In genomic region chr2:56749152-56749752, GRCh38 we compare ENCODE assay signal across 9 cellular contexts.
DNase-seq lines count a peak whose midpoint lies in the region; ATAC-seq, FAIRE-seq and TF ChIP-seq lines count a peak whose summit lies in the region.
"Had no signal": no experiment of that assay in that cellular context is flagged by ENCODE, and none has a peak within 500 bp of the region (broad histone marks: within the 10 kb centered on the region; RNA-seq: fewer than 3 reads in every experiment).

No MANE protein-coding gene starts in this region.

- ATAC-seq in HG03469 (IDR thresholded peaks at IDR 0.05; ENCODE audit: unreplicated experiment) (peak; percentile 74), gastroesophageal sphincter (no peak)

- no peaks in the 10 kb centered on the region for H3K36me3 Mint-ChIP-seq in activated T-cell treated with anti-CD3 and anti-CD28 coated beads, Interleukin-2, amount 50 U/mL, for 24 hours (ENCODE audit: low read depth)

- H3K27me3 ChIP-seq in gastroesophageal sphincter (no peaks in the 10 kb centered on the region), tibial nerve (no peaks in the 10 kb centered on the region)
- H3K27me3 ChIP-seq: BLaER1 treated with 17β-estradiol and CSF1 and Interleukin-3, amounts not matched to agents 10 nM and 100 nM had no signal

- H3K9me3 ChIP-seq in gastroesophageal sphincter = no peaks in the 10 kb centered on the region
- no peaks in the 10 kb centered on the region for H3K9me3 ChIP-seq in tibial nerve
- H3K9me3 ChIP-seq: BLaER1 treated with 17β-estradiol and CSF1 and Interleukin-3, amounts not matched to agents 10 nM and 100 nM had no signal

- H3K4me1 ChIP-seq in gastroesophageal sphincter (no peaks in the 10 kb centered on the region), tibial nerve (no peaks in the 10 kb centered on the region)
- H3K4me1 ChIP-seq: BLaER1 treated with 17β-estradiol and CSF1 and Interleukin-3, amounts not matched to agents 10 nM and 100 nM had no signal

- no peak overlapping the region for H3K4me3 Mint-ChIP-seq in activated T-cell treated with anti-CD3 and anti-CD28 coated beads, Interleukin-2, amount 50 U/mL, for 24 hours

- H3K27ac ChIP-seq in gastroesophageal sphincter = no peak overlapping the region
- H3K27ac ChIP-seq in tibial nerve = no peak overlapping the region
- H3K27ac ChIP-seq: BLaER1 treated with 17β-estradiol and CSF1 and Interleukin-3, amounts not matched to agents 10 nM and 100 nM had no signal

- TF ChIP-seq POLR2A in gastroesophageal sphincter (IDR thresholded peaks at IDR 0.05) (no peak), tibial nerve (IDR thresholded peaks at IDR 0.05) (no peak)

- H3K4me1 Mint-ChIP-seq in activated T-cell treated with anti-CD3 and anti-CD28 coated beads, Interleukin-2, amount 50 U/mL, for 24 hours (ENCODE audit: low read depth) = no peaks in the 10 kb centered on the region

- H3K4me3 ChIP-seq in gastroesophageal sphincter (no peak overlapping the region), tibial nerve (no peak overlapping the region)
- H3K4me3 ChIP-seq: BLaER1 treated with 17β-estradiol and CSF1 and Interleukin-3, amounts not matched to agents 10 nM and 100 nM had no signal

- H3K27ac Mint-ChIP-seq in activated T-cell treated with anti-CD3 and anti-CD28 coated beads, Interleukin-2, amount 50 U/mL, for 24 hours = no peak overlapping the region

- peak; percentile 82 for FAIRE-seq in RCC 7860 (lab: Jason Lieb, UNC)

- DNase-seq in NCI-H2196 (lab: John Stamatoyannopoulos, UW; ENCODE audit: unreplicated experiment) (peak; percentile 0), NCI-H2196 treated with DMSO at 0.1 percent for 48 hours (lab: John Stamatoyannopoulos, UW; ENCODE audit: unreplicated experiment) (no peak), RCC 7860 (ENCODE audit: low spot score) (peak; percentile 31), tibial nerve (ENCODE audit: low spot score in 2 of 2) (no peak)
- DNase-seq in activated CD4-positive, alpha-beta T cell treated with anti-CD3 and anti-CD28 coated beads, Interleukin-2, amount 50 U/mL, for 1 hour = no peak
- no peak for DNase-seq in activated T-cell treated with anti-CD3 and anti-CD28 coated beads, Interleukin-2, amount 50 U/mL, for 24 hours

- TF ChIP-seq CTCF in gastroesophageal sphincter (IDR thresholded peaks at IDR 0.05) (peak in 3 of 4 experiments; percentile 9 to 37 (median 17)), tibial nerve (IDR thresholded peaks at IDR 0.05) (peak; percentile 15 to 36 (median 20))

- H3K9me3 Mint-ChIP-seq in activated T-cell treated with anti-CD3 and anti-CD28 coated beads, Interleukin-2, amount 50 U/mL, for 24 hours = peaks cover 4% of the 10 kb centered on the region

- H3K36me3 ChIP-seq in gastroesophageal sphincter (no peaks in the 10 kb centered on the region), tibial nerve (no peaks in the 10 kb centered on the region)
- H3K36me3 ChIP-seq: BLaER1 treated with 17β-estradiol and CSF1 and Interleukin-3, amounts not matched to agents 10 nM and 100 nM had no signal

- 29 to 39% methylated on average over 2 of the region's 2 CpGs for WGBS in gastroesophageal sphincter (ENCODE audit: low coverage in 1 of 2), 2 donors
- WGBS in tibial nerve, 2 donors = 35 to 38% methylated on average over 2 of the region's 2 CpGs

- H3K27me3 Mint-ChIP-seq in activated T-cell treated with anti-CD3 and anti-CD28 coated beads, Interleukin-2, amount 50 U/mL, for 24 hours = no peaks in the 10 kb centered on the region

- TF ChIP-seq EP300 in gastroesophageal sphincter (IDR thresholded peaks at IDR 0.05) (no peak), tibial nerve (IDR thresholded peaks at IDR 0.05) (no peak)

Comparison
In these comparisons a context has a peak if more than half of its experiments do, and no peak if none do; other contexts are left out.
1. DNase-seq: peak in NCI-H2196 (single experiment) and RCC 7860 (single experiment); none in NCI-H2196 treated with DMSO at 0.1 percent for 48 hours (single experiment), tibial nerve (0 of 2), activated CD4-positive, alpha-beta T cell treated with anti-CD3 and anti-CD28 coated beads, Interleukin-2, amount 50 U/mL, for 1 hour (single experiment) and activated T-cell treated with anti-CD3 and anti-CD28 coated beads, Interleukin-2, amount 50 U/mL, for 24 hours (single experiment).